12 cellular contexts compared by ENCODE assay signal in genomic region chr12:54127538-54128259, GRCh38.
DNase-seq lines count a peak whose midpoint lies in the region; ATAC-seq and TF ChIP-seq lines count a peak whose summit lies in the region.
"Had no signal": no experiment of that assay in that cellular context is flagged by ENCODE, and none has a peak within 500 bp of the region (broad histone marks: within the 10 kb centered on the region; RNA-seq: fewer than 3 reads in every experiment).

No MANE protein-coding gene starts in this region.

- H3K4me3 ChIP-seq in GM23338 (peak overlapping the region; percentile 74), colonic mucosa (peak overlapping the region; percentile 29), mesenchymal stem cell (ENCODE audit: insufficient read depth in 1 of 2, low read depth in 1 of 2, low read length in 2 of 2) (peak overlapping the region in 1 of 2 experiments; percentile 93)
- H3K4me3 ChIP-seq: mucosa of descending colon had no signal

- H3K27me3 ChIP-seq in GM23338 (ENCODE audit: insufficient read depth), result peaks cover 100% of the 10 kb centered on the region
- H3K27me3 ChIP-seq in colonic mucosa, result peaks cover 22% of the 10 kb centered on the region
- peaks cover 0 to 74% of the 10 kb centered on the region in 2 experiments for H3K27me3 ChIP-seq in mesenchymal stem cell (ENCODE audit: control insufficient read depth in 1 of 2, insufficient read depth in 1 of 2, low read length in 2 of 2)

- WGBS in mesenchymal stem cell, result 41% methylated on average over 19 of the region's 19 CpGs

- H4K20me1 ChIP-seq in GM23338 (replicated peaks; ENCODE audit: insufficient read depth), result peaks cover 30% of the 10 kb centered on the region

- TF ChIP-seq CTCF in GM23338 (conservative IDR thresholded peaks at IDR 0.05; ENCODE audit: low read depth in 2 of 2) (no peak), colonic mucosa (IDR thresholded peaks at IDR 0.05) (no peak)

- H3K9me2 ChIP-seq in GM23338 (ENCODE audit: insufficient read depth), result no peaks in the 10 kb centered on the region

- H3K27ac Mint-ChIP-seq in GM23338, result no peak overlapping the region
- peak overlapping the region; percentile 6 for H3K27ac Mint-ChIP-seq in stimulated activated effector memory CD8-positive, alpha-beta T cell treated with anti-CD3 and anti-CD28 coated beads, Interleukin-12 subunit alpha, Interleukin-12 subunit beta, amount 100 ng/mL, for 72 hours
- H3K27ac Mint-ChIP-seq: activated naive CD8-positive, alpha-beta T cell treated with anti-CD3 and anti-CD28 coated beads for 36 hours had no signal

- ATAC-seq in GM23338 (peak; percentile 3; the same call in 2 of the 3 replicates), GM21825 (IDR thresholded peaks at IDR 0.05; ENCODE audit: unreplicated experiment) (no peak), HG03025 (IDR thresholded peaks at IDR 0.05; ENCODE audit: low FRiP score, unreplicated experiment) (no peak)
- no peak for ATAC-seq in stimulated activated effector memory CD8-positive, alpha-beta T cell treated with anti-CD3 and anti-CD28 coated beads, Interleukin-12 subunit alpha, Interleukin-12 subunit beta, amount 100 ng/mL, for 72 hours

- no peak overlapping the region for H2BK5ac ChIP-seq in mesenchymal stem cell (ENCODE audit: low read depth, low read length, poor library complexity, severe bottlenecking)

- peaks cover 6% of the 10 kb centered on the region; the same call in 1 of the 3 replicates for H3K36me3 Mint-ChIP-seq in GM23338 (ENCODE audit: low read depth)
- no peaks in the 10 kb centered on the region for H3K36me3 Mint-ChIP-seq in stimulated activated effector memory CD8-positive, alpha-beta T cell treated with anti-CD3 and anti-CD28 coated beads, Interleukin-12 subunit alpha, Interleukin-12 subunit beta, amount 100 ng/mL, for 72 hours
- H3K36me3 Mint-ChIP-seq: activated naive CD8-positive, alpha-beta T cell treated with anti-CD3 and anti-CD28 coated beads for 36 hours had no signal

- peaks cover 13% of the 10 kb centered on the region for H3F3A ChIP-seq in GM23338 (replicated peaks; ENCODE audit: low read depth)

- H3K4me2 ChIP-seq in GM23338, result peak overlapping the region; percentile 91
- no peak overlapping the region for H3K4me2 ChIP-seq in mesenchymal stem cell (ENCODE audit: low read length, poor library complexity, severe bottlenecking)

- H3K36me3 ChIP-seq in GM23338 (ENCODE audit: insufficient read depth), result no peaks in the 10 kb centered on the region
- no peaks in the 10 kb centered on the region for H3K36me3 ChIP-seq in colonic mucosa
- H3K36me3 ChIP-seq in mesenchymal stem cell (ENCODE audit: control insufficient read depth in 1 of 2, insufficient read depth in 2 of 2, low read depth in 1 of 2, low read length in 2 of 2), result peaks cover 0 to 11% of the 10 kb centered on the region in 2 experiments

- no peak overlapping the region for H2AK5ac ChIP-seq in mesenchymal stem cell (ENCODE audit: low read length, severe bottlenecking)

- H3K27ac ChIP-seq in GM23338 (ENCODE audit: low read depth), result no peak overlapping the region
- no peak overlapping the region for H3K27ac ChIP-seq in colonic mucosa
- H3K27ac ChIP-seq in mesenchymal stem cell (ENCODE audit: low read length, poor library complexity, severe bottlenecking), result no peak overlapping the region

- H2BK12ac ChIP-seq in mesenchymal stem cell (ENCODE audit: low read length in 2 of 2), result no peak overlapping the region

- no peak overlapping the region for H4K8ac ChIP-seq in mesenchymal stem cell (ENCODE audit: low read length)

- no peak overlapping the region for H2BK120ac ChIP-seq in mesenchymal stem cell (ENCODE audit: low read depth, low read length)

- peaks cover 100% of the 10 kb centered on the region for H3K27me3 Mint-ChIP-seq in GM23338 (ENCODE audit: insufficient read depth, low read depth, poor library complexity)

- H3K79me2 ChIP-seq in GM23338 (replicated peaks; ENCODE audit: insufficient read depth), result no peaks in the 10 kb centered on the region

- no peak overlapping the region for H2AFZ ChIP-seq in GM23338
- no peak overlapping the region for H2AFZ ChIP-seq in mesenchymal stem cell (ENCODE audit: low read depth, low read length)

- H3K23ac ChIP-seq in mesenchymal stem cell (ENCODE audit: low read length in 2 of 2), result no peak overlapping the region

- H4K91ac ChIP-seq in mesenchymal stem cell (ENCODE audit: low read length), result no peak overlapping the region

- H3K9me3 ChIP-seq in colonic mucosa (no peaks in the 10 kb centered on the region), mesenchymal stem cell (ENCODE audit: control insufficient read depth, low read length) (no peaks in the 10 kb centered on the region)
- H3K9me3 ChIP-seq: mucosa of descending colon had no signal

- H3K18ac ChIP-seq in mesenchymal stem cell (ENCODE audit: low read depth in 1 of 2, low read length in 2 of 2), result no peak overlapping the region

- intact Hi-C loops in colonic mucosa (cut with DNase I), result no loop called here

- no peak overlapping the region for H3K14ac ChIP-seq in mesenchymal stem cell (ENCODE audit: low read length in 2 of 2)

- no peaks in the 10 kb centered on the region for H3K79me1 ChIP-seq in mesenchymal stem cell (replicated peaks; ENCODE audit: low read length, poor library complexity, severe bottlenecking)

- H3K4me1 Mint-ChIP-seq in GM23338, result peaks cover 48% of the 10 kb centered on the region
- H3K4me1 Mint-ChIP-seq in stimulated activated effector memory CD8-positive, alpha-beta T cell treated with anti-CD3 and anti-CD28 coated beads, Interleukin-12 subunit alpha, Interleukin-12 subunit beta, amount 100 ng/mL, for 72 hours, result peaks cover 24% of the 10 kb centered on the region

- no peak overlapping the region for H3K4ac ChIP-seq in mesenchymal stem cell (ENCODE audit: low read depth in 1 of 2, low read length in 2 of 2)

- no peak overlapping the region for H2BK15ac ChIP-seq in mesenchymal stem cell (ENCODE audit: low read depth, poor library complexity, severe bottlenecking)

- H3K9ac ChIP-seq in colonic mucosa (ENCODE audit: low read depth in 2 of 2, low read length in 2 of 2) (no peak overlapping the region), mesenchymal stem cell (ENCODE audit: low read length) (peak overlapping the region; percentile 89)

- peaks cover 6% of the 10 kb centered on the region; the same call in 2 of the 3 replicates for H3K9me3 Mint-ChIP-seq in GM23338
- no peaks in the 10 kb centered on the region for H3K9me3 Mint-ChIP-seq in stimulated activated effector memory CD8-positive, alpha-beta T cell treated with anti-CD3 and anti-CD28 coated beads, Interleukin-12 subunit alpha, Interleukin-12 subunit beta, amount 100 ng/mL, for 72 hours
- H3K9me3 Mint-ChIP-seq: activated naive CD8-positive, alpha-beta T cell treated with anti-CD3 and anti-CD28 coated beads for 36 hours had no signal

- no peak for DNase-seq in GM23338 (ENCODE audit: low spot score)
- no peak for DNase-seq in colonic mucosa
- DNase-seq in mesenchymal stem cell, result no peak
- no peak for DNase-seq in stimulated activated effector memory CD8-positive, alpha-beta T cell treated with anti-CD3 and anti-CD28 coated beads, Interleukin-12 subunit alpha, Interleukin-12 subunit beta, amount 100 ng/mL, for 72 hours (ENCODE audit: low spot score in 2 of 2)
- DNase-seq in NCI-H748 treated with DMSO at 0.1 percent for 48 hours (lab: John Stamatoyannopoulos, UW), result no peak
- no peak for DNase-seq in DMS114 treated with DMSO at 0.1 percent for 48 hours (lab: John Stamatoyannopoulos, UW; ENCODE audit: unreplicated experiment)
- DNase-seq: dermis blood vessel endothelial cell, NCI-H2171 treated with DMSO at 0.1 percent for 48 hours had no signal

- H3K4me1 ChIP-seq in GM23338 (ENCODE audit: insufficient read depth) (peaks cover 43% of the 10 kb centered on the region), colonic mucosa (no peaks in the 10 kb centered on the region), mesenchymal stem cell (ENCODE audit: control insufficient read depth, insufficient read depth, low read depth, low read length) (peaks cover 15% of the 10 kb centered on the region)

- peak overlapping the region; percentile 67; the same call in 1 of the 3 replicates for H3K4me3 Mint-ChIP-seq in GM23338
- H3K4me3 Mint-ChIP-seq in stimulated activated effector memory CD8-positive, alpha-beta T cell treated with anti-CD3 and anti-CD28 coated beads, Interleukin-12 subunit alpha, Interleukin-12 subunit beta, amount 100 ng/mL, for 72 hours, result peak overlapping the region; percentile 69

TF ChIP-seq in GM23338, 12 proteins besides CTCF, POLR2A, EP300 and RAD21:
- TF ChIP-seq EZH2phosphoT487 (IDR thresholded peaks at IDR 0.05; ENCODE audit: unreplicated experiment) (no peak), ZNF331 (CRISPR knock-in tag; IDR thresholded peaks at IDR 0.05; ENCODE audit: low read depth) (no peak), EZH2 (IDR thresholded peaks at IDR 0.05; ENCODE audit: low read depth, unreplicated experiment) (peak; percentile 81)
TF ChIP-seq in GM23338: peak in this region for 1.
